In genomic region chrX:18885317-18886004, GRCh38 we compare ENCODE assay signal across 8 cellular contexts.
A peak's percentile ranks its signal among the peaks of the same experiment; 100 is the strongest.
DNase-seq lines count a peak whose midpoint lies in the region; TF ChIP-seq lines count a peak whose summit lies in the region.

No MANE protein-coding gene starts in this region.

- H3K9me3 Mint-ChIP-seq in HFFc6 (0 out of 2 replicates have a peak, but pooled peaks cover 4% of the 10 kb centered on the region), nephron progenitor cell (peaks cover 55% of the 10 kb centered on the region)

- TF ChIP-seq POLR2A in stomach (IDR thresholded peaks at IDR 0.05), result no peak

- H3K27me3 Mint-ChIP-seq in HFFc6 (ENCODE audit: insufficient read depth), result no peaks in the 10 kb centered on the region; the same call in 1 of the 2 replicates
- H3K27me3 Mint-ChIP-seq in nephron progenitor cell (ENCODE audit: low read depth, poor library complexity), result peaks cover 6% of the 10 kb centered on the region

- TF ChIP-seq EP300 in stomach (IDR thresholded peaks at IDR 0.05), result no peak

- H3K27ac ChIP-seq in VCaP (peak overlapping the region; percentile 67), stomach (peak overlapping the region in 4 of 5 donors; percentile 71 to 85 (median 78))

- H3K9me3 ChIP-seq in iPS-15b (ENCODE audit: control insufficient read depth, insufficient read depth, low read length), result no peaks in the 10 kb centered on the region
- peaks cover 0 to 6% (median 2%) of the 10 kb centered on the region in 4 donors for H3K9me3 ChIP-seq in stomach

- H3K4me1 ChIP-seq in iPS-15b (ENCODE audit: control insufficient read depth, insufficient read depth, low read length), result peaks cover 7% of the 10 kb centered on the region
- peaks cover 11 to 29% (median 21%) of the 10 kb centered on the region in 4 donors for H3K4me1 ChIP-seq in stomach

- intact Hi-C loops in stomach (cut with DNase I; ENCODE audit: low total_unique reads), result no loop called here

- no peak for TF ChIP-seq CTCF in HFFc6 (IDR thresholded peaks at IDR 0.05)
- TF ChIP-seq CTCF in VCaP (conservative IDR thresholded peaks at IDR 0.05), result no peak
- TF ChIP-seq CTCF in stomach (IDR thresholded peaks at IDR 0.05), result no peak
- TF ChIP-seq CTCF in nephron progenitor cell (IDR thresholded peaks at IDR 0.05), result no peak

- no peaks in the 10 kb centered on the region for H3K27me3 ChIP-seq in iPS-15b (ENCODE audit: control insufficient read depth, insufficient read depth, low read length)
- peaks cover 0 to 4% (median 0%) of the 10 kb centered on the region in 3 donors for H3K27me3 ChIP-seq in stomach

- H3K27ac Mint-ChIP-seq in HFFc6, result no peak overlapping the region
- no peak overlapping the region for H3K27ac Mint-ChIP-seq in nephron progenitor cell

- H3K9ac ChIP-seq in iPS-15b (ENCODE audit: low read depth, low read length), result no peak overlapping the region

- H3K36me3 ChIP-seq in iPS-15b (ENCODE audit: control insufficient read depth, insufficient read depth, low read length), result no peaks in the 10 kb centered on the region
- no peaks in the 10 kb centered on the region for H3K36me3 ChIP-seq in stomach

- H3K4me1 Mint-ChIP-seq in HFFc6 (ENCODE audit: low read depth), result peaks cover 18% of the 10 kb centered on the region
- H3K4me1 Mint-ChIP-seq in nephron progenitor cell, result peaks cover 10% of the 10 kb centered on the region

- 30 to 59% (median 51%) methylated on average over 5 to 8 of the region's 8 CpGs for WGBS in stomach, 5 donors

- peak overlapping the region; percentile 85 for H3K4me3 Mint-ChIP-seq in HFFc6
- H3K4me3 Mint-ChIP-seq in nephron progenitor cell, result no peak overlapping the region

- H3K36me3 Mint-ChIP-seq in HFFc6 (ENCODE audit: low read depth), result no peaks in the 10 kb centered on the region
- H3K36me3 Mint-ChIP-seq in nephron progenitor cell (ENCODE audit: low read depth), result no peaks in the 10 kb centered on the region

- H3K4me3 ChIP-seq in iPS-15b (ENCODE audit: low read depth, low read length), result peak overlapping the region; percentile 43
- H3K4me3 ChIP-seq in stomach, result peak overlapping the region; percentile 31 to 42 (median 36)

- DNase-seq in GM03348 (ENCODE audit: low spot score), result peak; percentile 10
- DNase-seq in HFFc6, result no peak
- DNase-seq in stomach, result no peak
- DNase-seq in AG08395 (ENCODE audit: low spot score), result no peak
- DNase-seq in nephron progenitor cell, result no peak
- DNase-seq in stimulated activated CD4-positive, alpha-beta T cell treated with anti-CD3 and anti-CD28 coated beads, Interleukin-1b, Interleukin-23, amount 100 ng/mL, for 48 hours, result no peak
